Comparison of ENCODE assay signal across 8 cellular contexts in genomic region chr10:102394079-102394800, GRCh38. TPM values are rescaled to one million over a fixed set of nuclear protein-coding genes. Genes with fewer than 3 reads are reported as not detected.
DNase-seq lines count a peak whose midpoint lies in the region; ATAC-seq, FAIRE-seq and TF ChIP-seq lines count a peak whose summit lies in the region.

No MANE protein-coding gene starts in this region.

- H3K4me3 ChIP-seq in GM06990 (replicated peaks; ENCODE audit: low read depth, low read length), result peak overlapping the region; percentile 95
- peak overlapping the region; percentile 72 for H3K4me3 ChIP-seq in left ventricle myocardium inferior
- H3K4me3 ChIP-seq in psoas muscle, result peak overlapping the region; percentile 75

- H3K27me3 ChIP-seq in GM06990 (replicated peaks; ENCODE audit: control insufficient read depth, insufficient read depth, low read length) (no peaks in the 10 kb centered on the region), left ventricle myocardium inferior (ENCODE audit: low read depth) (no peaks in the 10 kb centered on the region), psoas muscle (ENCODE audit: insufficient read depth in 3 of 3, low read length in 2 of 3) (no peaks in the 10 kb centered on the region)

- WGBS in psoas muscle, 3 donors, result 0 to 1% (median 0%) methylated on average over 55 to 71 of the region's 71 CpGs

- H3K36me3 ChIP-seq in GM06990 (ENCODE audit: control insufficient read depth, insufficient read depth, low read length) (peaks cover 18% of the 10 kb centered on the region), left ventricle myocardium inferior (peaks cover 8% of the 10 kb centered on the region), psoas muscle (ENCODE audit: insufficient read depth in 1 of 2, low read depth in 1 of 2) (peaks cover 0 to 25% of the 10 kb centered on the region in 2 donors)

- peak overlapping the region; percentile 96 for H3K27ac ChIP-seq in left ventricle myocardium inferior (replicated peaks)
- H3K27ac ChIP-seq in psoas muscle, result peak overlapping the region; percentile 97

- peaks cover 46% of the 10 kb centered on the region for H3K4me1 ChIP-seq in left ventricle myocardium inferior
- H3K4me1 ChIP-seq in psoas muscle, result peaks cover 23% of the 10 kb centered on the region

- intact Hi-C loops in left ventricle myocardium inferior (cut with micrococcal nuclease), result loop anchor here (10.0 kb wide), 2 partner anchors 81 to 191 kb away; no protein-coding TSS in a partner anchor
- intact Hi-C loops in psoas muscle (cut with DNase I), result loop anchor here (2.0 to 10.0 kb wide), 2 partner anchors 85 to 191 kb away; no protein-coding TSS in a partner anchor

- DNase-seq in GM06990 (ENCODE audit: extremely low read depth, insufficient read length), result peak; percentile 99
- DNase-seq in H4 (ENCODE audit: low spot score), result peak; percentile 82
- DNase-seq in T follicular helper cell (ENCODE audit: low read depth), result peak; percentile 99
- peak; percentile 81 for DNase-seq in amniotic epithelial cell (ENCODE audit: low read depth)
- DNase-seq in left ventricle myocardium inferior, result peak; percentile 95
- peak; percentile 95 to 96 for DNase-seq in psoas muscle
- DNase-seq in urothelium cell line (ENCODE audit: low spot score), result peak; percentile 93

- peak; percentile 93 for TF ChIP-seq CTCF in GM06990 (IDR thresholded peaks at IDR 0.05; ENCODE audit: insufficient read depth, low read length, poor library complexity, severe bottlenecking)
- 0 out of 2 replicates have a peak, but pooled peaks have one; percentile 33 for TF ChIP-seq CTCF in LNCAP (IDR thresholded peaks at IDR 0.05)
- TF ChIP-seq CTCF in left ventricle myocardium inferior (IDR thresholded peaks at IDR 0.05; ENCODE audit: borderline replicate concordance), result peak; percentile 46
- no peak for TF ChIP-seq CTCF in psoas muscle (IDR thresholded peaks at IDR 0.05)

- no peaks in the 10 kb centered on the region for H3K9me3 ChIP-seq in left ventricle myocardium inferior (replicated peaks)
- no peaks in the 10 kb centered on the region for H3K9me3 ChIP-seq in psoas muscle

- no peak for FAIRE-seq in urothelium cell line (lab: Jason Lieb, UNC)

- peak; percentile 87 to 90 (median 90) for ATAC-seq in psoas muscle

RNA-seq across cellular contexts. Expression of gene NFKB2, which starts 1.3 kb away (rescaled TPM):
- total RNA-seq in H4 (2014; rRNA removed; shearing (Covaris generic)), result 6.1 and 6.7 TPM in 2 replicates
- total RNA-seq in left ventricle myocardium inferior, result 11.0 TPM
- 10 to 100 TPM; 11.3 to 86.0 (median 12.7) TPM for total RNA-seq in psoas muscle
- polyA plus RNA-seq in psoas muscle, result 10 to 100 TPM in 2 of 3 donors, 1 to 10 TPM in 1; 8.3 to 13.2 (median 10.9) TPM

RNA-seq across cellular contexts. Expression of gene PSD, which starts 24.3 kb away (rescaled TPM):
- 0.06 TPM in 1 of 2 replicates, not detected in the other for total RNA-seq in H4 (2014; rRNA removed; shearing (Covaris generic))
- total RNA-seq in left ventricle myocardium inferior (0.93 TPM), psoas muscle (1 to 10 TPM in 1 of 4 donors, under 1 TPM in 3; 0.15 to 1.7 (median 0.51) TPM)
- polyA plus RNA-seq in psoas muscle, result 1 to 10 TPM in 1 of 3 donors, under 1 TPM in 1, not detected in 1; 0.25 to 1.0 TPM

RNA-seq across cellular contexts. Expression of gene FBXL15, which starts 26.4 kb away (rescaled TPM):
- 7.3 and 10.3 TPM in 2 replicates for total RNA-seq in H4 (2014; rRNA removed; shearing (Covaris generic))
- 12.3 TPM for total RNA-seq in left ventricle myocardium inferior
- total RNA-seq in psoas muscle, result 10 to 100 TPM in 2 of 4 donors, 1 to 10 TPM in 2; 7.9 to 13.3 (median 9.5) TPM
- 10 to 100 TPM; 10.8 to 14.8 (median 13.0) TPM for polyA plus RNA-seq in psoas muscle

RNA-seq across cellular contexts. Expression of gene CUEDC2, which starts 38.1 kb away (rescaled TPM):
- total RNA-seq in H4 (2014; rRNA removed; shearing (Covaris generic)), result 47.4 and 64.5 TPM in 2 replicates
- 72.3 TPM for total RNA-seq in left ventricle myocardium inferior
- 10 to 100 TPM; 53.3 to 81.9 (median 73.3) TPM for total RNA-seq in psoas muscle
- polyA plus RNA-seq in psoas muscle, result 100 to 1,000 TPM in 1 of 3 donors, 10 to 100 TPM in 2; 56.3 to 103 (median 77.2) TPM

RNA-seq across cellular contexts. Expression of gene C10orf95, which starts 57.1 kb away (rescaled TPM):
- not detected in 2 replicates for total RNA-seq in H4 (2014; rRNA removed; shearing (Covaris generic))
- total RNA-seq in left ventricle myocardium inferior, result not detected
- not detected for total RNA-seq in psoas muscle
- under 1 TPM in 1 of 3 donors, not detected in 2; 0.01 TPM for polyA plus RNA-seq in psoas muscle

Comparison
In these comparisons a context has a peak if more than half of its experiments do, and no peak if none do; other contexts are left out.
1. Peak in every context shown above with its lines: DNase-seq, ATAC-seq, H3K4me3 ChIP-seq and H3K27ac ChIP-seq.